14 cellular contexts compared by ENCODE assay signal in genomic region chr4:177558995-177559394, GRCh38.
"Had no signal": no experiment of that assay in that cellular context is flagged by ENCODE, and none has a peak within 500 bp of the region (broad histone marks: within the 10 kb centered on the region; RNA-seq: fewer than 3 reads in every experiment).

No MANE protein-coding gene starts in this region.

- ATAC-seq: pancreas; stimulated activated naive CD8-positive, alpha-beta T cell treated with anti-CD3 and anti-CD28 coated beads, Interleukin-15, amount 100 ng/mL, for 72 hours had no signal

- H3K27me3 ChIP-seq: esophagus squamous epithelium, pancreas, sigmoid colon, spleen had no signal

- H3K36me3 ChIP-seq: esophagus squamous epithelium, pancreas, sigmoid colon, spleen had no signal

- H3K27ac ChIP-seq: coronary artery, esophagus squamous epithelium, pancreas, sigmoid colon, spleen had no signal

- DNase-seq: activated CD4-positive, alpha-beta T cell treated with anti-CD3 and anti-CD28 coated beads, Interleukin-2, amount 10 ng/mL, durations not matched to agents 7 days and 5 days; activated CD8-positive, alpha-beta memory T cell treated with anti-CD3 and anti-CD28 coated beads for 24 hours; activated gamma-delta T cell treated with Interleukin-2 at 50 U/mL for 16 hours; activated naive CD8-positive, alpha-beta T cell treated with anti-CD3 and anti-CD28 coated beads, Interleukin-2, amount 10 ng/mL, durations not matched to agents 7 days and 5 days; central memory CD4-positive, alpha-beta T cell; effector CD4-positive, alpha-beta T cell; esophagus squamous epithelium; midbrain; pancreas; sigmoid colon; spleen; stimulated activated naive CD8-positive, alpha-beta T cell treated with anti-CD3 and anti-CD28 coated beads, Interleukin-15, amount 100 ng/mL, for 72 hours had no signal

- H3K4me1 ChIP-seq: esophagus squamous epithelium, sigmoid colon, spleen had no signal

- H3K4me3 ChIP-seq: coronary artery, esophagus squamous epithelium, lung, pancreas, sigmoid colon, spleen had no signal

- H3K9me3 ChIP-seq: esophagus squamous epithelium, pancreas, sigmoid colon, spleen had no signal
